1 cellular context compared by ENCODE assay signal in the genomic region with DNA sequence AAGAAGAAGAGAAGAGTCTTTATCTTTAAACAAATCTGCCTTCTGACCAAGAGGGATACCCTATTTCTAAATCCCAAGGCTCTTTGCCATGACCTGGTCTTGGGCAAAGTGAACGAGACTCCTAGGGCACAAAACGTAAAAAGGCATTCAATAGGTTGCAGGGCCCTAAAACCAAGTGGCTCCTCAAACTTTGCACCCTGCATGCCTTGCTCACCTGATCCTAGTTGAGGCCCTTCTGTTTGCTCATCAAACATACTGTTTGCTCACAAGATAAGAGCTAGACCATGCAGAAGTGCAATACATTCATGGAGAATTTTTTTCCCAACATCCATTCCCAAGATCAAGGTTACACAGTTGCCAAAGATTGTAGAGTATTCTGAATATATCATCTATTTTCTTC.
TF ChIP-seq lines count a peak whose summit lies in the region.

No MANE protein-coding gene starts in this region.

TF ChIP-seq in HepG2, 621 proteins besides CTCF, POLR2A, EP300 and RAD21 (continued from another document and continues in another):
- TF ChIP-seq U2AF2 (IDR thresholded peaks at IDR 0.05; ENCODE audit: low read depth, low read length) (no peak), TEAD3 (CRISPR knock-in tag; optimal IDR thresholded peaks at IDR 0.05; ENCODE audit: borderline replicate concordance) (peak; percentile 96), ZNF550 (CRISPR knock-in tag; IDR thresholded peaks at IDR 0.05; ENCODE audit: borderline replicate concordance) (no peak), SMC3 (IDR thresholded peaks at IDR 0.05; ENCODE audit: low read length) (peak; percentile 4; the same call in 1 of the 2 replicates), ZNF207 (IDR thresholded peaks at IDR 0.05; ENCODE audit: borderline replicate concordance) (no peak), NR2C2 (CRISPR knock-in tag; IDR thresholded peaks at IDR 0.05; ENCODE audit: borderline replicate concordance) (peak; percentile 66; the same call in 1 of the 2 replicates), RELA (CRISPR knock-in tag; IDR thresholded peaks at IDR 0.05) (no peak), POLR2G (IDR thresholded peaks at IDR 0.05; ENCODE audit: low read depth, low read length) (peak; percentile 54; the same call in 1 of the 2 replicates), KDM5B (CRISPR knock-in tag; IDR thresholded peaks at IDR 0.05; ENCODE audit: borderline replicate concordance) (no peak), PCBP1 (IDR thresholded peaks at IDR 0.05; ENCODE audit: borderline replicate concordance, low read depth, low read length) (no peak), NPAS2 (CRISPR knock-in tag; IDR thresholded peaks at IDR 0.05; ENCODE audit: borderline replicate concordance) (no peak), STAT5B (CRISPR knock-in tag; IDR thresholded peaks at IDR 0.05) (0 out of 2 replicates have a peak, but pooled peaks have one; percentile 70), ZNF24 (IDR thresholded peaks at IDR 0.05) (no peak), ZNF264 (CRISPR knock-in tag; IDR thresholded peaks at IDR 0.05) (peak; percentile 83; the same call in 1 of the 2 replicates), PCBP2 (optimal IDR thresholded peaks at IDR 0.05; ENCODE audit: low read depth, low read length, poor library complexity, severe bottlenecking) (no peak), CREB1 (IDR thresholded peaks at IDR 0.05) (no peak), CREB1 (CRISPR knock-in tag; IDR thresholded peaks at IDR 0.05) (peak; percentile 85), ZNF317 (CRISPR knock-in tag; IDR thresholded peaks at IDR 0.05) (peak; percentile 71; the same call in 1 of the 2 replicates), BORCS8-MEF2B (CRISPR knock-in tag; IDR thresholded peaks at IDR 0.05) (peak; percentile 74; the same call in 1 of the 2 replicates), ZNF333 (CRISPR knock-in tag; IDR thresholded peaks at IDR 0.05; ENCODE audit: borderline replicate concordance) (no peak), ZNF136 (CRISPR knock-in tag; IDR thresholded peaks at IDR 0.05; ENCODE audit: low read depth) (no peak), CBX5 (CRISPR knock-in tag; IDR thresholded peaks at IDR 0.05; ENCODE audit: borderline replicate concordance) (peak; percentile 89), GABPA (IDR thresholded peaks at IDR 0.05; ENCODE audit: low read depth, low read length) (no peak), GABPA (CRISPR knock-in tag; IDR thresholded peaks at IDR 0.05; ENCODE audit: low read depth) (peak; percentile 53; the same call in 1 of the 2 replicates), PAX8 (CRISPR knock-in tag; IDR thresholded peaks at IDR 0.05; ENCODE audit: borderline replicate concordance) (no peak), ZNF343 (CRISPR knock-in tag; IDR thresholded peaks at IDR 0.05) (no peak), MYC (CRISPR knock-in tag; IDR thresholded peaks at IDR 0.05; ENCODE audit: borderline replicate concordance) (no peak; the same call in 1 of the 2 replicates), ZNF329 (CRISPR knock-in tag; IDR thresholded peaks at IDR 0.05; ENCODE audit: low read depth) (no peak), ZFP36 (IDR thresholded peaks at IDR 0.05; ENCODE audit: borderline replicate concordance, low read depth, low read length, partially characterized antibody) (no peak), ZNF253 (CRISPR knock-in tag; IDR thresholded peaks at IDR 0.05; ENCODE audit: borderline replicate concordance) (no peak), ZKSCAN5 (CRISPR knock-in tag; IDR thresholded peaks at IDR 0.05) (no peak), ZSCAN21 (CRISPR knock-in tag; IDR thresholded peaks at IDR 0.05; ENCODE audit: borderline replicate concordance) (no peak), ZNF33B (CRISPR knock-in tag; IDR thresholded peaks at IDR 0.05) (no peak), TCF12 (IDR thresholded peaks at IDR 0.05) (no peak), TCF12 (CRISPR knock-in tag; IDR thresholded peaks at IDR 0.05) (peak; percentile 92; the same call in 1 of the 2 replicates), ZNF431 (CRISPR knock-in tag; IDR thresholded peaks at IDR 0.05; ENCODE audit: borderline replicate concordance, low read depth) (0 out of 2 replicates have a peak, but pooled peaks have one; percentile 42), ZFX (CRISPR knock-in tag; IDR thresholded peaks at IDR 0.05; ENCODE audit: low read depth) (peak; percentile 77), ZNF383 (CRISPR knock-in tag; IDR thresholded peaks at IDR 0.05; ENCODE audit: borderline replicate concordance) (no peak)
- TF ChIP-seq, protein P1, sequence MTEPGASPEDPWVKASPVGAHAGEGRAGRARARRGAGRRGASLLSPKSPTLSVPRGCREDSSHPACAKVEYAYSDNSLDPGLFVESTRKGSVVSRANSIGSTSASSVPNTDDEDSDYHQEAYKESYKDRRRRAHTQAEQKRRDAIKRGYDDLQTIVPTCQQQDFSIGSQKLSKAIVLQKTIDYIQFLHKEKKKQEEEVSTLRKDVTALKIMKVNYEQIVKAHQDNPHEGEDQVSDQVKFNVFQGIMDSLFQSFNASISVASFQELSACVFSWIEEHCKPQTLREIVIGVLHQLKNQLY (CRISPR knock-in tag; IDR thresholded peaks at IDR 0.05), result peak; percentile 100
- TF ChIP-seq, protein P2, sequence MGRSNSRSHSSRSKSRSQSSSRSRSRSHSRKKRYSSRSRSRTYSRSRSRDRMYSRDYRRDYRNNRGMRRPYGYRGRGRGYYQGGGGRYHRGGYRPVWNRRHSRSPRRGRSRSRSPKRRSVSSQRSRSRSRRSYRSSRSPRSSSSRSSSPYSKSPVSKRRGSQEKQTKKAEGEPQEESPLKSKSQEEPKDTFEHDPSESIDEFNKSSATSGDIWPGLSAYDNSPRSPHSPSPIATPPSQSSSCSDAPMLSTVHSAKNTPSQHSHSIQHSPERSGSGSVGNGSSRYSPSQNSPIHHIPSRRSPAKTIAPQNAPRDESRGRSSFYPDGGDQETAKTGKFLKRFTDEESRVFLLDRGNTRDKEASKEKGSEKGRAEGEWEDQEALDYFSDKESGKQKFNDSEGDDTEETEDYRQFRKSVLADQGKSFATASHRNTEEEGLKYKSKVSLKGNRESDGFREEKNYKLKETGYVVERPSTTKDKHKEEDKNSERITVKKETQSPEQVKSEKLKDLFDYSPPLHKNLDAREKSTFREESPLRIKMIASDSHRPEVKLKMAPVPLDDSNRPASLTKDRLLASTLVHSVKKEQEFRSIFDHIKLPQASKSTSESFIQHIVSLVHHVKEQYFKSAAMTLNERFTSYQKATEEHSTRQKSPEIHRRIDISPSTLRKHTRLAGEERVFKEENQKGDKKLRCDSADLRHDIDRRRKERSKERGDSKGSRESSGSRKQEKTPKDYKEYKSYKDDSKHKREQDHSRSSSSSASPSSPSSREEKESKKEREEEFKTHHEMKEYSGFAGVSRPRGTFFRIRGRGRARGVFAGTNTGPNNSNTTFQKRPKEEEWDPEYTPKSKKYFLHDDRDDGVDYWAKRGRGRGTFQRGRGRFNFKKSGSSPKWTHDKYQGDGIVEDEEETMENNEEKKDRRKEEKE (IDR thresholded peaks at IDR 0.05), result no peak
- TF ChIP-seq, protein P3, sequence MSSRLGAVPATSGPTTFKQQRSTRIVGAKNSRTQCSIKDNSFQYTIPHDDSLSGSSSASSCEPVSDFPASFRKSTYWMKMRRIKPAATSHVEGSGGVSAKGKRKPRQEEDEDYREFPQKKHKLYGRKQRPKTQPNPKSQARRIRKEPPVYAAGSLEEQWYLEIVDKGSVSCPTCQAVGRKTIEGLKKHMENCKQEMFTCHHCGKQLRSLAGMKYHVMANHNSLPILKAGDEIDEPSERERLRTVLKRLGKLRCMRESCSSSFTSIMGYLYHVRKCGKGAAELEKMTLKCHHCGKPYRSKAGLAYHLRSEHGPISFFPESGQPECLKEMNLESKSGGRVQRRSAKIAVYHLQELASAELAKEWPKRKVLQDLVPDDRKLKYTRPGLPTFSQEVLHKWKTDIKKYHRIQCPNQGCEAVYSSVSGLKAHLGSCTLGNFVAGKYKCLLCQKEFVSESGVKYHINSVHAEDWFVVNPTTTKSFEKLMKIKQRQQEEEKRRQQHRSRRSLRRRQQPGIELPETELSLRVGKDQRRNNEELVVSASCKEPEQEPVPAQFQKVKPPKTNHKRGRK (CRISPR knock-in tag; IDR thresholded peaks at IDR 0.05), result no peak
- TF ChIP-seq, protein P4, sequence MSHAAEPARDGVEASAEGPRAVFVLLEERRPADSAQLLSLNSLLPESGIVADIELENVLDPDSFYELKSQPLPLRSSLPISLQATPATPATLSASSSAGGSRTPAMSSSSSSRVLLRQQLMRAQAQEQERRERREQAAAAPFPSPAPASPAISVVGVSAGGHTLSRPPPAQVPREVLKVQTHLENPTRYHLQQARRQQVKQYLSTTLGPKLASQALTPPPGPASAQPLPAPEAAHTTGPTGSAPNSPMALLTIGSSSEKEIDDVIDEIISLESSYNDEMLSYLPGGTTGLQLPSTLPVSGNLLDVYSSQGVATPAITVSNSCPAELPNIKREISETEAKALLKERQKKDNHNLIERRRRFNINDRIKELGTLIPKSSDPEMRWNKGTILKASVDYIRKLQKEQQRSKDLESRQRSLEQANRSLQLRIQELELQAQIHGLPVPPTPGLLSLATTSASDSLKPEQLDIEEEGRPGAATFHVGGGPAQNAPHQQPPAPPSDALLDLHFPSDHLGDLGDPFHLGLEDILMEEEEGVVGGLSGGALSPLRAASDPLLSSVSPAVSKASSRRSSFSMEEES (CRISPR knock-in tag; IDR thresholded peaks at IDR 0.05), result peak; percentile 99
- TF ChIP-seq, protein P5, sequence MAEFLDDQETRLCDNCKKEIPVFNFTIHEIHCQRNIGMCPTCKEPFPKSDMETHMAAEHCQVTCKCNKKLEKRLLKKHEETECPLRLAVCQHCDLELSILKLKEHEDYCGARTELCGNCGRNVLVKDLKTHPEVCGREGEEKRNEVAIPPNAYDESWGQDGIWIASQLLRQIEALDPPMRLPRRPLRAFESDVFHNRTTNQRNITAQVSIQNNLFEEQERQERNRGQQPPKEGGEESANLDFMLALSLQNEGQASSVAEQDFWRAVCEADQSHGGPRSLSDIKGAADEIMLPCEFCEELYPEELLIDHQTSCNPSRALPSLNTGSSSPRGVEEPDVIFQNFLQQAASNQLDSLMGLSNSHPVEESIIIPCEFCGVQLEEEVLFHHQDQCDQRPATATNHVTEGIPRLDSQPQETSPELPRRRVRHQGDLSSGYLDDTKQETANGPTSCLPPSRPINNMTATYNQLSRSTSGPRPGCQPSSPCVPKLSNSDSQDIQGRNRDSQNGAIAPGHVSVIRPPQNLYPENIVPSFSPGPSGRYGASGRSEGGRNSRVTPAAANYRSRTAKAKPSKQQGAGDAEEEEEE (CRISPR knock-in tag; IDR thresholded peaks at IDR 0.05; ENCODE audit: borderline replicate concordance), result no peak
- TF ChIP-seq, protein P6, sequence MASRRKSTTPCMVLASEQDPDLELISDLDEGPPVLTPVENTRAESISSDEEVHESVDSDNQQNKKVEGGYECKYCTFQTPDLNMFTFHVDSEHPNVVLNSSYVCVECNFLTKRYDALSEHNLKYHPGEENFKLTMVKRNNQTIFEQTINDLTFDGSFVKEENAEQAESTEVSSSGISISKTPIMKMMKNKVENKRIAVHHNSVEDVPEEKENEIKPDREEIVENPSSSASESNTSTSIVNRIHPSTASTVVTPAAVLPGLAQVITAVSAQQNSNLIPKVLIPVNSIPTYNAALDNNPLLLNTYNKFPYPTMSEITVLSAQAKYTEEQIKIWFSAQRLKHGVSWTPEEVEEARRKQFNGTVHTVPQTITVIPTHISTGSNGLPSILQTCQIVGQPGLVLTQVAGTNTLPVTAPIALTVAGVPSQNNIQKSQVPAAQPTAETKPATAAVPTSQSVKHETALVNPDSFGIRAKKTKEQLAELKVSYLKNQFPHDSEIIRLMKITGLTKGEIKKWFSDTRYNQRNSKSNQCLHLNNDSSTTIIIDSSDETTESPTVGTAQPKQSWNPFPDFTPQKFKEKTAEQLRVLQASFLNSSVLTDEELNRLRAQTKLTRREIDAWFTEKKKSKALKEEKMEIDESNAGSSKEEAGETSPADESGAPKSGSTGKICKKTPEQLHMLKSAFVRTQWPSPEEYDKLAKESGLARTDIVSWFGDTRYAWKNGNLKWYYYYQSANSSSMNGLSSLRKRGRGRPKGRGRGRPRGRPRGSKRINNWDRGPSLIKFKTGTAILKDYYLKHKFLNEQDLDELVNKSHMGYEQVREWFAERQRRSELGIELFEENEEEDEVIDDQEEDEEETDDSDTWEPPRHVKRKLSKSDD (CRISPR knock-in tag; IDR thresholded peaks at IDR 0.05; ENCODE audit: low read depth), result peak; percentile 62; the same call in 1 of the 2 replicates
- TF ChIP-seq, protein P7, sequence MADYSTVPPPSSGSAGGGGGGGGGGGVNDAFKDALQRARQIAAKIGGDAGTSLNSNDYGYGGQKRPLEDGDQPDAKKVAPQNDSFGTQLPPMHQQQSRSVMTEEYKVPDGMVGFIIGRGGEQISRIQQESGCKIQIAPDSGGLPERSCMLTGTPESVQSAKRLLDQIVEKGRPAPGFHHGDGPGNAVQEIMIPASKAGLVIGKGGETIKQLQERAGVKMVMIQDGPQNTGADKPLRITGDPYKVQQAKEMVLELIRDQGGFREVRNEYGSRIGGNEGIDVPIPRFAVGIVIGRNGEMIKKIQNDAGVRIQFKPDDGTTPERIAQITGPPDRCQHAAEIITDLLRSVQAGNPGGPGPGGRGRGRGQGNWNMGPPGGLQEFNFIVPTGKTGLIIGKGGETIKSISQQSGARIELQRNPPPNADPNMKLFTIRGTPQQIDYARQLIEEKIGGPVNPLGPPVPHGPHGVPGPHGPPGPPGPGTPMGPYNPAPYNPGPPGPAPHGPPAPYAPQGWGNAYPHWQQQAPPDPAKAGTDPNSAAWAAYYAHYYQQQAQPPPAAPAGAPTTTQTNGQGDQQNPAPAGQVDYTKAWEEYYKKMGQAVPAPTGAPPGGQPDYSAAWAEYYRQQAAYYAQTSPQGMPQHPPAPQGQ (CRISPR knock-in tag; IDR thresholded peaks at IDR 0.05; ENCODE audit: borderline replicate concordance), result no peak
- TF ChIP-seq, protein P8, sequence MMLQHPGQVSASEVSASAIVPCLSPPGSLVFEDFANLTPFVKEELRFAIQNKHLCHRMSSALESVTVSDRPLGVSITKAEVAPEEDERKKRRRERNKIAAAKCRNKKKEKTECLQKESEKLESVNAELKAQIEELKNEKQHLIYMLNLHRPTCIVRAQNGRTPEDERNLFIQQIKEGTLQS (CRISPR knock-in tag; IDR thresholded peaks at IDR 0.05), result peak; percentile 37; the same call in 1 of the 2 replicates
- TF ChIP-seq, protein P9, sequence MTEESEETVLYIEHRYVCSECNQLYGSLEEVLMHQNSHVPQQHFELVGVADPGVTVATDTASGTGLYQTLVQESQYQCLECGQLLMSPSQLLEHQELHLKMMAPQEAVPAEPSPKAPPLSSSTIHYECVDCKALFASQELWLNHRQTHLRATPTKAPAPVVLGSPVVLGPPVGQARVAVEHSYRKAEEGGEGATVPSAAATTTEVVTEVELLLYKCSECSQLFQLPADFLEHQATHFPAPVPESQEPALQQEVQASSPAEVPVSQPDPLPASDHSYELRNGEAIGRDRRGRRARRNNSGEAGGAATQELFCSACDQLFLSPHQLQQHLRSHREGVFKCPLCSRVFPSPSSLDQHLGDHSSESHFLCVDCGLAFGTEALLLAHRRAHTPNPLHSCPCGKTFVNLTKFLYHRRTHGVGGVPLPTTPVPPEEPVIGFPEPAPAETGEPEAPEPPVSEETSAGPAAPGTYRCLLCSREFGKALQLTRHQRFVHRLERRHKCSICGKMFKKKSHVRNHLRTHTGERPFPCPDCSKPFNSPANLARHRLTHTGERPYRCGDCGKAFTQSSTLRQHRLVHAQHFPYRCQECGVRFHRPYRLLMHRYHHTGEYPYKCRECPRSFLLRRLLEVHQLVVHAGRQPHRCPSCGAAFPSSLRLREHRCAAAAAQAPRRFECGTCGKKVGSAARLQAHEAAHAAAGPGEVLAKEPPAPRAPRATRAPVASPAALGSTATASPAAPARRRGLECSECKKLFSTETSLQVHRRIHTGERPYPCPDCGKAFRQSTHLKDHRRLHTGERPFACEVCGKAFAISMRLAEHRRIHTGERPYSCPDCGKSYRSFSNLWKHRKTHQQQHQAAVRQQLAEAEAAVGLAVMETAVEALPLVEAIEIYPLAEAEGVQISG (CRISPR knock-in tag; IDR thresholded peaks at IDR 0.05), result peak; percentile 85
